Comparison of ENCODE assay signal across 8 cellular contexts in the genomic region with DNA sequence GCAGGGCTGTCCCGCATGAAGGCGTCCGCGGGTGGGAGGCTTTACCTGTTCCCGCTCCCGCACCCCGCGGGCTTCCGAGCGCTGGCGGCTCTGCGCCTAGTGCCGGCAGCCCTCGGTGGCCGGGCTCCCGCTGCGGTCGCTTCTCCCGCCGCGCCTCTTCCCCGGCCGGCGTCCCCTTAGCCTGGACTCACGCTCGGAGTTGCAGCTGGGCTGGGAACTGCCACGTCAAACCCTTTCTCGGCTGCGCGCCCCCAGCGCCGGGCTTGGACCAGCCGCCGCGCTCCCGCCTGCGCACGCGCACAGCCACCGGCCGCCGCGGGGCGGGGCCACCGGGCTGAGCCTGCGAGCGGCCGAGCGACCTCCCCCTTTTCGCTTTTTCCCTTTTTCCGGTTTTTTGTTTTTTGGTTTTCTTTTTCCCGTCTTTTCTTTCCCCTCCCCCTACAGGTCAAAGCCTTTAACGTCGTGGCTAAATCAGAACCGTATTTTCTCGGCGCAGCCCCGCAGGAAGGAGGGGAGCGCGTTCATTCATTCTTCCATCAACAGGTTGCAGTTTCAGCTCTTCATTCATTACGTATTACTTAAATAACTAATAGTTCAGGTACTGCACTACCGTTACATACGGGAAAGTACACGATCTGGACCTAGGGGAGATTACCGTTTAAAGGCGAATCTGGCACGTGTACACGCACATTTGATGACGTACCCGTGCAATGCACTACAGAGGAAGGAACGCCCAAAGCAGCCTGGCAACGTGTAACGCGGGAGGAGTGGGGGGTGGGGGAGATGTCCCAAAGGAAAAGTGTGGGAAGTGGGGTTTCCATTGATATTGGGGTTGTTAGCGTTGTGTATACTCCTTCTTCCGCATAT.
DNase-seq lines count a peak whose midpoint lies in the region; ATAC-seq, FAIRE-seq and TF ChIP-seq lines count a peak whose summit lies in the region.

SEC24D (minus strand) TSS at position 231 of the 867 bp plus-strand sequence. CDS start 2,430 bp downstream, outside the sequence.

- no peaks in the 10 kb centered on the region for H3K9me3 ChIP-seq in mucosa of rectum (ENCODE audit: control insufficient read depth in 2 of 2, low read length in 2 of 2)

- DNase-seq in D721Med (ENCODE audit: insufficient read length, low spot score) (peak; percentile 89), HTR-8/SVneo (ENCODE audit: insufficient read length, low spot score) (peak; percentile 96), OCI-M1 (lab: John Stamatoyannopoulos, UW) (peak; percentile 91), activated T-cell treated with anti-CD3 and anti-CD28 coated beads for 48 hours (ENCODE audit: low read depth) (peak; percentile 88), erythroblast (lab: John Stamatoyannopoulos, UW) (peak; percentile 85 to 91)
- peak; percentile 88 for DNase-seq in stimulated activated CD8-positive, alpha-beta memory T cell treated with anti-CD3 and anti-CD28 coated beads, Interleukin-4, amount 100 ng/mL, for 48 hours

- H3K27ac ChIP-seq in mucosa of rectum (ENCODE audit: low read depth in 2 of 2, low read length in 2 of 2): peak within 1 kb of the TSS; percentile 86 to 91

- peak; percentile 53 for TF ChIP-seq POLR2A in erythroblast (IDR thresholded peaks at IDR 0.05; ENCODE audit: low read length)

- H3K4me3 ChIP-seq in mucosa of rectum (ENCODE audit: low read length in 2 of 2): peak within 1 kb of the TSS; percentile 87 to 90

- H3K27me3 ChIP-seq in mucosa of rectum (ENCODE audit: control insufficient read depth in 2 of 2, insufficient read depth in 2 of 2, low read length in 2 of 2): no peaks in the 10 kb centered on the region

- FAIRE-seq in D721Med (lab: Jason Lieb, UNC): no peak
- FAIRE-seq in HTR-8/SVneo (lab: Jason Lieb, UNC): no peak

- TF ChIP-seq CTCF in D721Med (IDR thresholded peaks at IDR 0.05; ENCODE audit: insufficient read depth, missing control alignments): no peak

- peak; percentile 64 for ATAC-seq in GM21381 (IDR thresholded peaks at IDR 0.05; ENCODE audit: unreplicated experiment)

- peaks cover 15% of the 10 kb centered on the region in 2 donors for H3K36me3 ChIP-seq in mucosa of rectum (ENCODE audit: control insufficient read depth in 2 of 2, insufficient read depth in 2 of 2, low read length in 2 of 2)

- H3K9ac ChIP-seq in mucosa of rectum (ENCODE audit: low read depth in 1 of 2, low read length in 2 of 2): peak within 1 kb of the TSS; percentile 88 to 93

- peaks cover 8 to 17% of the 10 kb centered on the region in 2 donors for H3K4me1 ChIP-seq in mucosa of rectum (ENCODE audit: control insufficient read depth in 2 of 2, insufficient read depth in 2 of 2, low read length in 2 of 2)

Comparison
In these comparisons a context has a peak if more than half of its experiments do, and no peak if none do; other contexts are left out.
1. Peak in every context shown above with its lines: DNase-seq, ATAC-seq, H3K4me3 ChIP-seq and H3K27ac ChIP-seq.